In genomic region chr11:44785856-44786606, GRCh38 we compare ENCODE assay signal across 9 cellular contexts.
DNase-seq lines count a peak whose midpoint lies in the region; ATAC-seq and TF ChIP-seq lines count a peak whose summit lies in the region.
"Had no signal": no experiment of that assay in that cellular context is flagged by ENCODE, and none has a peak within 500 bp of the region (broad histone marks: within the 10 kb centered on the region; RNA-seq: fewer than 3 reads in every experiment).

No MANE protein-coding gene starts in this region.

- H3K27ac ChIP-seq in OCI-LY3 (ENCODE audit: low read length): no peak overlapping the region

- no peaks in the 10 kb centered on the region for H4K20me1 ChIP-seq in OCI-LY3 (ENCODE audit: insufficient read depth, low read length)

- TF ChIP-seq CTCF in OCI-LY3 (IDR thresholded peaks at IDR 0.05; ENCODE audit: low read depth, low read length): peak; percentile 37; the same call in 1 of the 2 replicates

- H3K9ac ChIP-seq in OCI-LY3 (ENCODE audit: low read length): no peak overlapping the region

- no peaks in the 10 kb centered on the region for H3K79me2 ChIP-seq in OCI-LY3 (ENCODE audit: low read length)

- H3K4me2 ChIP-seq in OCI-LY3 (ENCODE audit: low read length): no peak overlapping the region; the same call in 1 of the 2 replicates

- H3K27me3 ChIP-seq in OCI-LY3 (ENCODE audit: low read depth, low read length): peaks cover 5% of the 10 kb centered on the region; the same call in 1 of the 2 replicates

- no peak overlapping the region for H2AFZ ChIP-seq in OCI-LY3 (ENCODE audit: low read depth, low read length)

- H3K36me3 ChIP-seq in OCI-LY3 (replicated peaks; ENCODE audit: low read depth, low read length): no peaks in the 10 kb centered on the region

- H3K4me1 ChIP-seq in OCI-LY3 (ENCODE audit: low read length): peaks cover 18% of the 10 kb centered on the region; the same call in 1 of the 2 replicates

- peak; percentile 14 for DNase-seq in stimulated activated CD4-positive, alpha-beta T cell treated with anti-CD3 and anti-CD28 coated beads, Interleukin-15, amount 100 ng/mL, for 24 hours
- DNase-seq in stimulated activated CD4-positive, alpha-beta T cell treated with anti-CD3 and anti-CD28 coated beads, Interleukin-4, amount 100 ng/mL, for 24 hours: no peak
- DNase-seq in germinal center (ENCODE audit: low spot score): peak; percentile 22
- DNase-seq: SHP77 treated with DMSO at 0.1 percent for 48 hours had no signal

- ATAC-seq in HG03159 (IDR thresholded peaks at IDR 0.05; ENCODE audit: unreplicated experiment) (no peak), GM21717 (IDR thresholded peaks at IDR 0.05; ENCODE audit: unreplicated experiment) (no peak), HG03108 (IDR thresholded peaks at IDR 0.05; ENCODE audit: unreplicated experiment) (no peak), HG03432 (IDR thresholded peaks at IDR 0.05; ENCODE audit: unreplicated experiment) (no peak)

- H3K9me3 ChIP-seq in OCI-LY3 (ENCODE audit: insufficient read depth, low read length): no peaks in the 10 kb centered on the region

- H3K4me3 ChIP-seq in OCI-LY3 (ENCODE audit: low read length): no peak overlapping the region
